Comparison of ENCODE assay signal across 1 cellular context in the genomic region with DNA sequence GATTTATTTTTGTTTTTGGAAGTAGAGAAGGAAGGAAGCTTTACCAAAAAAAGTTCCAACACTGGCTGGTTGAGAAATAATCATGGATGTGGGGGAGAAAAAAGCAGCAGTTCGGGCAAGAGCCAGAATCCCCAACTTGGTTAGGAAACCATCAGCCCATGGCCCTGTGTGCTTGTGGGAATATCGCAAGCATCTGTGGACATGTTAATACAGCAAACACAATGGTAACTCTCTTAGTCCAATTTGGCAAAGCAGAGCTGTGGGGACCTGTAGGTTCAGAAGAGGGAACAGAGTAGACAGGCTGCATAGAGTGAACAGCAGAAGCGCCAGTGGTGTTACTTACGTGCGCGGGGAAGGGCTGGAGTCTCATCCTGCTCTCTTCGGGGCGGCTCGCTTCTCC.
TF ChIP-seq lines count a peak whose summit lies in the region.

No MANE protein-coding gene starts in this region.

TF ChIP-seq in IMR-90, 13 proteins besides CTCF, POLR2A, EP300 and RAD21:
- TF ChIP-seq CHD1 (IDR thresholded peaks at IDR 0.05; ENCODE audit: low read depth, low read length), result no peak
- TF ChIP-seq, protein P1, sequence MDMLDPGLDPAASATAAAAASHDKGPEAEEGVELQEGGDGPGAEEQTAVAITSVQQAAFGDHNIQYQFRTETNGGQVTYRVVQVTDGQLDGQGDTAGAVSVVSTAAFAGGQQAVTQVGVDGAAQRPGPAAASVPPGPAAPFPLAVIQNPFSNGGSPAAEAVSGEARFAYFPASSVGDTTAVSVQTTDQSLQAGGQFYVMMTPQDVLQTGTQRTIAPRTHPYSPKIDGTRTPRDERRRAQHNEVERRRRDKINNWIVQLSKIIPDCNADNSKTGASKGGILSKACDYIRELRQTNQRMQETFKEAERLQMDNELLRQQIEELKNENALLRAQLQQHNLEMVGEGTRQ (IDR thresholded peaks at IDR 0.05; ENCODE audit: low read depth, low read length), result no peak
- TF ChIP-seq BHLHE40 (IDR thresholded peaks at IDR 0.05; ENCODE audit: low read depth, low read length), result no peak
